Comparison of ENCODE assay signal across 9 cellular contexts in genomic region chr9:127360829-127361228, GRCh38. TPM values are rescaled to one million over a fixed set of nuclear protein-coding genes. Genes with fewer than 3 reads are reported as not detected.
DNase-seq lines count a peak whose midpoint lies in the region; ATAC-seq and TF ChIP-seq lines count a peak whose summit lies in the region.
"Had no signal": no experiment of that assay in that cellular context is flagged by ENCODE, and none has a peak within 500 bp of the region (broad histone marks: within the 10 kb centered on the region; RNA-seq: fewer than 3 reads in every experiment).

No MANE protein-coding gene starts in this region.

- H3K36me3 ChIP-seq in heart left ventricle (peaks cover 0 to 74% (median 46%) of the 10 kb centered on the region in 9 donors), testis (ENCODE audit: low read depth, missing control alignments) (no peaks in the 10 kb centered on the region), upper lobe of left lung (peaks cover 0 to 9% (median 3%) of the 10 kb centered on the region in 4 donors)

- no peaks in the 10 kb centered on the region for H3K4me1 Mint-ChIP-seq in activated CD4-positive, alpha-beta T cell treated with anti-CD3 and anti-CD28 coated beads for 36 hours
- peaks cover 3% of the 10 kb centered on the region for H3K4me1 Mint-ChIP-seq in activated T-cell treated with anti-CD3 and anti-CD28 coated beads, Interleukin-2, amount 50 U/mL, for 4 hours (ENCODE audit: low read depth)

- no peaks in the 10 kb centered on the region for H3K27me3 ChIP-seq in heart left ventricle
- H3K27me3 ChIP-seq in testis = no peaks in the 10 kb centered on the region
- H3K27me3 ChIP-seq in upper lobe of left lung = no peaks in the 10 kb centered on the region

- H3K36me3 Mint-ChIP-seq in activated CD4-positive, alpha-beta T cell treated with anti-CD3 and anti-CD28 coated beads for 36 hours (ENCODE audit: low read depth) = no peaks in the 10 kb centered on the region
- H3K36me3 Mint-ChIP-seq in activated T-cell treated with anti-CD3 and anti-CD28 coated beads, Interleukin-2, amount 50 U/mL, for 4 hours (ENCODE audit: insufficient read depth) = no peaks in the 10 kb centered on the region

- DNase-seq in activated CD4-positive, alpha-beta T cell treated with anti-CD3 and anti-CD28 coated beads for 36 hours = no peak
- no peak for DNase-seq in activated CD4-positive, alpha-beta T cell treated with anti-CD3 and anti-CD28 coated beads, Interleukin-2, amount 50 U/mL, for 48 hours
- no peak for DNase-seq in heart left ventricle
- DNase-seq in testis = peak; percentile 34
- no peak for DNase-seq in activated T-cell treated with anti-CD3 and anti-CD28 coated beads, Interleukin-2, amount 50 U/mL, for 4 hours
- no peak for DNase-seq in upper lobe of left lung
- DNase-seq: activated naive CD4-positive, alpha-beta T cell had no signal

- H3K4me1 ChIP-seq in heart left ventricle (peaks cover 0 to 11% (median 0%) of the 10 kb centered on the region in 12 donors), testis (no peaks in the 10 kb centered on the region), upper lobe of left lung (peaks cover 0 to 7% (median 0%) of the 10 kb centered on the region in 4 donors)

- ATAC-seq in activated CD4-positive, alpha-beta T cell treated with anti-CD3 and anti-CD28 coated beads for 36 hours = peak; percentile 39
- ATAC-seq in heart left ventricle (peak in 3 of 4 donors; percentile 12 to 47 (median 30)), HG03175 (IDR thresholded peaks at IDR 0.05; ENCODE audit: unreplicated experiment) (no peak), upper lobe of left lung (ENCODE audit: low FRiP score in 2 of 2) (no peak)
- ATAC-seq in activated T-cell treated with anti-CD3 and anti-CD28 coated beads, Interleukin-2, amount 50 U/mL, for 4 hours = no peak

- H3K9me3 ChIP-seq in heart left ventricle (no peaks in the 10 kb centered on the region), testis (no peaks in the 10 kb centered on the region), upper lobe of left lung (no peaks in the 10 kb centered on the region)

- no peak for TF ChIP-seq EP300 in upper lobe of left lung (IDR thresholded peaks at IDR 0.05)

- 40 to 64% (median 59%) methylated on average over 2 of the region's 2 CpGs for WGBS in heart left ventricle, 4 donors
- WGBS in testis, 2 donors = 42 to 56% methylated on average over 2 of the region's 2 CpGs
- 50 to 54% methylated on average over 2 of the region's 2 CpGs for WGBS in upper lobe of left lung, 2 donors

- intact Hi-C loops in activated CD4-positive, alpha-beta T cell treated with anti-CD3 and anti-CD28 coated beads for 36 hours (cut with DNase I, micrococcal nuclease) = no loop called here
- intact Hi-C loops in heart left ventricle (cut with DNase I) (no loop called here), testis (cut with DNase I; ENCODE audit: low total_unique reads) (no loop called here)

- TF ChIP-seq CTCF in VCaP (conservative IDR thresholded peaks at IDR 0.05) (0 out of 2 replicates have a peak, but pooled peaks have one; percentile 7), heart left ventricle (IDR thresholded peaks at IDR 0.05) (peak in 1 of 12 donors; percentile 12), testis (IDR thresholded peaks at IDR 0.05) (no peak), upper lobe of left lung (IDR thresholded peaks at IDR 0.05) (no peak)

- H3K4me3 Mint-ChIP-seq in activated CD4-positive, alpha-beta T cell treated with anti-CD3 and anti-CD28 coated beads for 36 hours = no peak overlapping the region
- no peak overlapping the region for H3K4me3 Mint-ChIP-seq in activated T-cell treated with anti-CD3 and anti-CD28 coated beads, Interleukin-2, amount 50 U/mL, for 4 hours

- H3K4me3 ChIP-seq in heart left ventricle (no peak overlapping the region), testis (no peak overlapping the region), upper lobe of left lung (no peak overlapping the region)

- TF ChIP-seq POLR2A in heart left ventricle (IDR thresholded peaks at IDR 0.05) (no peak), testis (IDR thresholded peaks at IDR 0.05) (no peak), upper lobe of left lung (IDR thresholded peaks at IDR 0.05) (no peak)

- POLR2A ChIA-PET in activated CD4-positive, alpha-beta T cell treated with anti-CD3 and anti-CD28 coated beads for 36 hours (lab: Charles Lee) = no interaction called here

- CTCF ChIA-PET in activated CD4-positive, alpha-beta T cell treated with anti-CD3 and anti-CD28 coated beads for 36 hours (lab: Charles Lee) = no interaction called here

- peaks cover 16% of the 10 kb centered on the region for H3K27me3 Mint-ChIP-seq in activated CD4-positive, alpha-beta T cell treated with anti-CD3 and anti-CD28 coated beads for 36 hours
- H3K27me3 Mint-ChIP-seq in activated T-cell treated with anti-CD3 and anti-CD28 coated beads, Interleukin-2, amount 50 U/mL, for 4 hours (ENCODE audit: low read depth) = peaks cover 9% of the 10 kb centered on the region

- H3K27ac ChIP-seq in VCaP = no peak overlapping the region
- no peak overlapping the region for H3K27ac ChIP-seq in heart left ventricle
- H3K27ac ChIP-seq in testis = no peak overlapping the region
- H3K27ac ChIP-seq in upper lobe of left lung = no peak overlapping the region

- no peak overlapping the region for H3K27ac Mint-ChIP-seq in activated CD4-positive, alpha-beta T cell treated with anti-CD3 and anti-CD28 coated beads for 36 hours

- H3K9me3 Mint-ChIP-seq in activated CD4-positive, alpha-beta T cell treated with anti-CD3 and anti-CD28 coated beads for 36 hours (ENCODE audit: low read depth) = no peaks in the 10 kb centered on the region
- H3K9me3 Mint-ChIP-seq in activated T-cell treated with anti-CD3 and anti-CD28 coated beads, Interleukin-2, amount 50 U/mL, for 4 hours = no peaks in the 10 kb centered on the region

RNA-seq across cellular contexts. Expression of gene SLC2A8, which starts 36.1 kb away (rescaled TPM):
- total RNA-seq in activated CD4-positive, alpha-beta T cell treated with anti-CD3 and anti-CD28 coated beads for 36 hours = 1 to 10 TPM; 1.3 to 1.7 TPM
- 10 to 100 TPM; 12.1 to 25.0 (median 14.9) TPM for total RNA-seq in heart left ventricle
- polyA plus RNA-seq in heart left ventricle = 10 to 100 TPM; 15.6 to 22.1 TPM
- 10 to 100 TPM; 62.7 to 68.6 TPM for total RNA-seq in testis
- 128 TPM for polyA plus RNA-seq in testis (ENCODE audit: insufficient read depth, low read depth, low replicate concordance)
- total RNA-seq in activated T-cell treated with anti-CD3 and anti-CD28 coated beads, Interleukin-2, amount 50 U/mL, for 4 hours = 1 to 10 TPM; 1.9 to 3.2 (median 3.0) TPM
- 10 to 100 TPM in 5 of 6 donors, 1 to 10 TPM in 1; 7.0 to 27.4 (median 20.2) TPM for total RNA-seq in upper lobe of left lung

Comparison
In these comparisons a context has a peak if more than half of its experiments do, and no peak if none do; other contexts are left out.
1. ATAC-seq: peak in activated CD4-positive, alpha-beta T cell treated with anti-CD3 and anti-CD28 coated beads for 36 hours (single experiment) and heart left ventricle (3 of 4); none in HG03175 (single experiment), activated T-cell treated with anti-CD3 and anti-CD28 coated beads, Interleukin-2, amount 50 U/mL, for 4 hours (0 of 2) and upper lobe of left lung (0 of 2).